Comparison of ENCODE assay signal across 8 cellular contexts in the genomic region with DNA sequence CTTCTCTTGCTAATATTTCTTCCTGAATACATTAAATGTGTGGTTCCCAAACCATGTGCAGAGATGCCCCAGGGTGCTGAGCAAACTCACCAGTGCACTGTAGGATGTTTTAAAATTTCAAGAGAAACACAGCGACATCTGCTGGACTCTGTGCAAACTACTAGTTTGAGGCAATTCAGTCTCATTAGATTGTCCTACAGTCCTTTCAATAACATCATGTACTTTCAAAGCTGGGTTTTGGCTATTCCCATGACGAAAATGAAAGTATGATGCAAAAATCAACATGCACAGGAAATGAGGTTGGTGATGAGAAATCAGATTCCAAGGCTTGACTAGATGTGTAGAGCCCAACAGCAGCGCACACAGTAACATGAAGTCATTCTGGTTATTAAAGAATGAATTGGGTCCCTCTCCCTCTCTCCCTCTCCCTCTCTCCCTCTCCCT.
DNase-seq lines count a peak whose midpoint lies in the region; ATAC-seq lines count a peak whose summit lies in the region.

No MANE protein-coding gene starts in this region.

- H3K4me3 ChIP-seq in SK-N-MC (no peak overlapping the region), skeletal muscle cell (ENCODE audit: low read depth, low read length) (no peak overlapping the region)

- H3K9ac ChIP-seq in SK-N-MC (ENCODE audit: insufficient read length), result no peak overlapping the region

- peaks cover 9% of the 10 kb centered on the region for H3K4me1 Mint-ChIP-seq in activated naive CD8-positive, alpha-beta T cell treated with anti-CD3 and anti-CD28 coated beads for 36 hours

- ATAC-seq in left cardiac atrium (peak; percentile 70 to 84), HG03565 (IDR thresholded peaks at IDR 0.05; ENCODE audit: unreplicated experiment) (no peak), HG02852 (IDR thresholded peaks at IDR 0.05; ENCODE audit: unreplicated experiment) (no peak)

- no peaks in the 10 kb centered on the region for H3K9me3 ChIP-seq in SK-N-MC (ENCODE audit: low read depth, low read length)

- H3K27me3 Mint-ChIP-seq in activated naive CD8-positive, alpha-beta T cell treated with anti-CD3 and anti-CD28 coated beads for 36 hours, result no peaks in the 10 kb centered on the region

- no peaks in the 10 kb centered on the region for H3K9me3 Mint-ChIP-seq in activated naive CD8-positive, alpha-beta T cell treated with anti-CD3 and anti-CD28 coated beads for 36 hours

- H3K4me3 Mint-ChIP-seq in activated naive CD8-positive, alpha-beta T cell treated with anti-CD3 and anti-CD28 coated beads for 36 hours, result no peak overlapping the region

- no peak overlapping the region for H3K27ac ChIP-seq in SK-N-MC

- intact Hi-C loops in left cardiac atrium (cut with DNase I), result no loop called here

- DNase-seq in EL, result peak; percentile 70
- DNase-seq in M059J (ENCODE audit: low read depth), result peak; percentile 69
- DNase-seq in SK-N-MC (ENCODE audit: low read depth, low spot score), result peak; percentile 60
- peak; percentile 32 for DNase-seq in activated naive CD8-positive, alpha-beta T cell treated with anti-CD3 and anti-CD28 coated beads for 36 hours
- DNase-seq in left cardiac atrium, result no peak
- peak; percentile 48 for DNase-seq in skeletal muscle cell (ENCODE audit: low read depth)

- peaks cover 15% of the 10 kb centered on the region for H3K36me3 Mint-ChIP-seq in activated naive CD8-positive, alpha-beta T cell treated with anti-CD3 and anti-CD28 coated beads for 36 hours

- H3K36me3 ChIP-seq in SK-N-MC (ENCODE audit: insufficient read depth, low read length), result peaks cover 23% of the 10 kb centered on the region

- peak overlapping the region; percentile 65 for H3K27ac Mint-ChIP-seq in activated naive CD8-positive, alpha-beta T cell treated with anti-CD3 and anti-CD28 coated beads for 36 hours

Comparison
In these comparisons a context has a peak if more than half of its experiments do, and no peak if none do; other contexts are left out.
1. ATAC-seq: peak in left cardiac atrium (2 of 2); none in HG03565 (single experiment) and HG02852 (single experiment).